Comparison of ENCODE assay signal across 33 cellular contexts in genomic region chr1:227808566-227808965, GRCh38. TPM values are rescaled to one million over a fixed set of nuclear protein-coding genes. Genes with fewer than 3 reads are reported as not detected.
A peak's percentile ranks its signal among the peaks of the same experiment; 100 is the strongest.
DNase-seq lines count a peak whose midpoint lies in the region; ATAC-seq and TF ChIP-seq lines count a peak whose summit lies in the region.
"Had no signal": no experiment of that assay in that cellular context is flagged by ENCODE, and none has a peak within 500 bp of the region (broad histone marks: within the 10 kb centered on the region; RNA-seq: fewer than 3 reads in every experiment).

No MANE protein-coding gene starts in this region.

- H3K79me2 ChIP-seq in GM23248 (ENCODE audit: insufficient read depth), result no peaks in the 10 kb centered on the region
- H3K79me2 ChIP-seq: parathyroid adenoma had no signal

- H3K4me3 Mint-ChIP-seq in T-helper 17 cell, result no peak overlapping the region
- H3K4me3 Mint-ChIP-seq: activated naive CD8-positive, alpha-beta T cell treated with anti-CD3 and anti-CD28 coated beads, Interleukin-2, amount 50 U/mL, for 24 hours; GM23338; IgD-negative memory B cell; neural progenitor cell had no signal

- H3K27me3 ChIP-seq in GM23248 (replicated peaks; ENCODE audit: insufficient read depth) (no peaks in the 10 kb centered on the region), gastroesophageal sphincter (no peaks in the 10 kb centered on the region)
- H3K27me3 ChIP-seq: neural progenitor cell had no signal

- no peak for TF ChIP-seq POLR2A in gastroesophageal sphincter (IDR thresholded peaks at IDR 0.05)

- H3K36me3 Mint-ChIP-seq in T-helper 17 cell (ENCODE audit: low read depth), result peaks cover 2% of the 10 kb centered on the region
- H3K36me3 Mint-ChIP-seq: neural progenitor cell had no signal

- H4K20me1 ChIP-seq in GM23248 (ENCODE audit: insufficient read depth), result no peaks in the 10 kb centered on the region

- no peaks in the 10 kb centered on the region for H3K9me2 ChIP-seq in GM23248 (ENCODE audit: insufficient read depth)

- peaks cover 14% of the 10 kb centered on the region for H3K4me1 ChIP-seq in GM23248 (ENCODE audit: insufficient read depth)
- no peaks in the 10 kb centered on the region for H3K4me1 ChIP-seq in gastroesophageal sphincter
- H3K4me1 ChIP-seq: heart right ventricle, neural progenitor cell, parathyroid adenoma, transverse colon had no signal

- peak; percentile 11 for DNase-seq in NCI-H446 treated with DMSO at 0.1 percent for 48 hours (lab: John Stamatoyannopoulos, UW)
- no peak for DNase-seq in NCI-H446 (lab: John Stamatoyannopoulos, UW)
- peak; percentile 51 for DNase-seq in GM23248
- peak; percentile 66 for DNase-seq in SK-MEL-5 (ENCODE audit: low read depth, low spot score)
- DNase-seq in foreskin melanocyte, result peak; percentile 92
- DNase-seq in T-helper 17 cell, result no peak
- DNase-seq: activated CD4-positive, alpha-beta T cell treated with anti-CD3 and anti-CD28 coated beads for 4 hours; activated naive CD8-positive, alpha-beta T cell treated with anti-CD3 and anti-CD28 coated beads, Interleukin-2, amount 50 U/mL, for 24 hours; activated T-cell treated with anti-CD3 and anti-CD28 coated beads, Interleukin-2, amount 50 U/mL, for 1 hour; cerebellar nuclear complex; COR-L47; dorsolateral prefrontal cortex; heart right ventricle; NCI-H1417; NCI-H2081; NCI-H510A treated with DMSO at 0.1 percent for 48 hours; NK-92 treated with Interleukin-12 subunit alpha and Interleukin-12 subunit beta, amount 100 ng/mL, for 24 hours; right cardiac atrium; SHP77; stimulated activated CD4-positive, alpha-beta T cell treated with anti-CD3 and anti-CD28 coated beads, Interleukin-2, amount 100 ng/mL, for 48 hours; T-helper 9 cell; transverse colon had no signal

- H3K36me3 ChIP-seq in GM23248 (ENCODE audit: low read depth) (no peaks in the 10 kb centered on the region), gastroesophageal sphincter (no peaks in the 10 kb centered on the region)
- H3K36me3 ChIP-seq: heart right ventricle, neural progenitor cell, transverse colon had no signal

- H2AFZ ChIP-seq in GM23248, result no peak overlapping the region
- H2AFZ ChIP-seq: GM23338, neural progenitor cell, parathyroid adenoma had no signal

- TF ChIP-seq EP300 in gastroesophageal sphincter (IDR thresholded peaks at IDR 0.05), result no peak

- no peak overlapping the region for H3K4me2 ChIP-seq in GM23248 (ENCODE audit: unreplicated experiment)
- H3K4me2 ChIP-seq: GM23338, neural progenitor cell had no signal

- no peak for TF ChIP-seq CTCF in gastroesophageal sphincter (IDR thresholded peaks at IDR 0.05)

- H3K27me3 Mint-ChIP-seq in T-helper 17 cell, result peaks cover 10% of the 10 kb centered on the region

- ATAC-seq in HG02588 (IDR thresholded peaks at IDR 0.05; ENCODE audit: unreplicated experiment), result no peak
- ATAC-seq in gastroesophageal sphincter, result no peak
- ATAC-seq in T-helper 17 cell, result no peak
- ATAC-seq: GM23338, heart right ventricle, right cardiac atrium had no signal

- H3K4me3 ChIP-seq in GM23248, result no peak overlapping the region
- no peak overlapping the region for H3K4me3 ChIP-seq in gastroesophageal sphincter
- H3K4me3 ChIP-seq: dorsolateral prefrontal cortex, GM23338, heart right ventricle, lung, neural progenitor cell, transverse colon had no signal

- in situ Hi-C loops in GM23248 (cut with MboI) (no loop called here), SK-MEL-5 (cut with HindIII; ENCODE audit: low pct_unique_long_range_greater_than_20kb, low sequenced_read_pairs) (no loop called here)

- H3K4me1 Mint-ChIP-seq in T-helper 17 cell, result peaks cover 2% of the 10 kb centered on the region
- H3K4me1 Mint-ChIP-seq: GM23338, IgD-negative memory B cell, neural progenitor cell had no signal

- H3K27ac Mint-ChIP-seq in T-helper 17 cell, result no peak overlapping the region
- H3K27ac Mint-ChIP-seq: activated naive CD8-positive, alpha-beta T cell treated with anti-CD3 and anti-CD28 coated beads, Interleukin-2, amount 50 U/mL, for 24 hours; GM23338; IgD-negative memory B cell; neural progenitor cell had no signal

- H3K27ac ChIP-seq in GM23248, result no peak overlapping the region
- no peak overlapping the region for H3K27ac ChIP-seq in gastroesophageal sphincter
- H3K27ac ChIP-seq: dorsolateral prefrontal cortex, heart right ventricle, neural progenitor cell, parathyroid adenoma, transverse colon, VCaP had no signal

- WGBS in GM23248 (ENCODE audit: low coverage in 1 of 2, low lambda C conversion rate in 2 of 2, missing lambda C conversion rate in 2 of 2), 2 experiments, result 8 to 11% methylated on average over 1 of the region's 1 CpG
- 44 to 88% methylated on average over 1 of the region's 1 CpG for WGBS in gastroesophageal sphincter (ENCODE audit: low coverage in 1 of 2), 2 donors

- H3F3A ChIP-seq in GM23248 (ENCODE audit: insufficient read depth), result peaks cover 19% of the 10 kb centered on the region; the same call in 1 of the 2 replicates

- H3K9me3 ChIP-seq in GM23248 (ENCODE audit: low read depth), result no peaks in the 10 kb centered on the region
- peaks cover 0 to 8% (median 0%) of the 10 kb centered on the region in 3 donors for H3K9me3 ChIP-seq in gastroesophageal sphincter
- H3K9me3 ChIP-seq in T-helper 17 cell (ENCODE audit: control insufficient read depth, low read length, poor library complexity, severe bottlenecking), result no peaks in the 10 kb centered on the region
- H3K9me3 ChIP-seq: transverse colon had no signal

- no peak overlapping the region for H3K9ac ChIP-seq in GM23248
- H3K9ac ChIP-seq: neural progenitor cell, parathyroid adenoma had no signal

RNA-seq across cellular contexts. Expression of gene PRSS38, which starts 6.9 kb away (rescaled TPM):
- total RNA-seq in GM23248 (2014; rRNA removed; shearing (Covaris generic)), result not detected in 2 replicates
- not detected in 2 replicates for polyA plus RNA-seq in GM23248 (2016; fragmentation: Nextera tagmentation; extraction: Ambion mirVana)
- total RNA-seq in SK-MEL-5 (2014; rRNA removed; shearing (Covaris generic)), result not detected in 2 replicates
- polyA plus RNA-seq in SK-MEL-5 (2015; cell fraction: cytosol; rRNA removed), result not detected in 2 replicates
- polyA plus RNA-seq in SK-MEL-5 (2015; cell fraction: nucleus; rRNA removed), result not detected in 2 replicates
- total RNA-seq in gastroesophageal sphincter (not detected), T-helper 17 cell (not detected)
- total RNA-seq: activated CD8-positive, alpha-beta memory T cell treated with anti-CD3 and anti-CD28 coated beads for 36 hours; Daoy; GM23338; heart right ventricle; lung; right cardiac atrium; transverse colon had no signal
- polyA plus RNA-seq: BJ, GM23338, heart right ventricle, IgD-negative memory B cell, lung, right cardiac atrium had no signal

Comparison
In these comparisons a context has a peak if more than half of its experiments do, and no peak if none do; other contexts are left out.
1. DNase-seq: peak in NCI-H446 treated with DMSO at 0.1 percent for 48 hours (single experiment), GM23248 (single experiment), SK-MEL-5 (single experiment) and foreskin melanocyte (single experiment); none in NCI-H446 (0 of 2) and T-helper 17 cell (0 of 3).